1 cellular context compared by ENCODE assay signal in genomic region chr13:113209880-113210421, GRCh38.
TF ChIP-seq lines count a peak whose summit lies in the region.

No MANE protein-coding gene starts in this region.

TF ChIP-seq in HEK293, 187 proteins besides CTCF, POLR2A, EP300 and RAD21 (continued from another document):
- TF ChIP-seq ZBTB26 (tag by site-specific recombination; optimal IDR thresholded peaks at IDR 0.05), result peak; percentile 19
- peak; percentile 37; the same call in 1 of the 2 replicates for TF ChIP-seq ZIC2 (tag by site-specific recombination; IDR thresholded peaks at IDR 0.05)
- no peak for TF ChIP-seq GLI4 (tag by site-specific recombination; IDR thresholded peaks at IDR 0.05)
- TF ChIP-seq ZNF561 (tag by site-specific recombination; IDR thresholded peaks at IDR 0.05; ENCODE audit: borderline replicate concordance), result 0 out of 2 replicates have a peak, but pooled peaks have one; percentile 46
